In the genomic region with DNA sequence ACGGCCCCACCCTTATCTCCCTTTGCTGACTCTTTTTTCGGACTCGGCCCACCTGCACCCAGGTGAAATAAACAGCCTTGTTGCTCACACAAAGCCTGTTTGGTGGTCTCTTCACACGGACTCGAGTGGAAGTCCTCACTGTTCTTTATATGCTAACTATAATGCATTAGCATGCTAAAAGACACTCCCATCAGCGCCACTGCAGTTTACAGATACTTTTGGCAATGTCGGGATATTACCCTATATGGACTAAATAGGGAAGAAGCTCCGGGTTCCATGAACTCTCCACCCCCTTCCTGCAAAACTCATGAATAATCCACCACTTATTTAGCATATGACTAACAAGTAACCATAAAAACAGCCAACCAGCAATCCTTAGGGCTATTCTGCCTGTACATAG, we compare ENCODE assay signal across 26 cellular contexts.
"Had no signal": no experiment of that assay in that cellular context is flagged by ENCODE, and none has a peak within 500 bp of the region (broad histone marks: within the 10 kb centered on the region; RNA-seq: fewer than 3 reads in every experiment).

No MANE protein-coding gene starts in this region.

- H3K36me3 Mint-ChIP-seq: activated naive CD4-positive, alpha-beta T cell treated with anti-CD3 and anti-CD28 coated beads, Interleukin-2, amount 10 ng/mL, durations not matched to agents 7 days and 5 days; activated naive CD8-positive, alpha-beta T cell treated with anti-CD3 and anti-CD28 coated beads, Interleukin-2, amount 10 ng/mL, durations not matched to agents 7 days and 5 days; brain had no signal

- H3K27me3 ChIP-seq: ascending aorta, cardiac muscle cell, heart left ventricle, left lung, spleen, suprapubic skin, tibial nerve had no signal

- H3K4me1 ChIP-seq: ascending aorta, heart left ventricle, left lung, lower lobe of right lung, spleen, suprapubic skin, tibial nerve had no signal

- H3K4me3 Mint-ChIP-seq: activated naive CD4-positive, alpha-beta T cell treated with anti-CD3 and anti-CD28 coated beads, Interleukin-2, amount 10 ng/mL, durations not matched to agents 7 days and 5 days; activated naive CD8-positive, alpha-beta T cell treated with anti-CD3 and anti-CD28 coated beads, Interleukin-2, amount 10 ng/mL, durations not matched to agents 7 days and 5 days; activated T-helper 1 cell treated with anti-CD3 and anti-CD28 coated beads, Interleukin-12 subunit alpha, Interleukin-12 subunit beta, Interleukin-2, Interleukin-4 antibody, amounts not matched to agents 30 ng/mL and 10 ng/mL and 1 ng/mL, durations not matched to agents 14 hours and 24 hours and 36 hours; brain; effector memory CD8-positive, alpha-beta T cell; natural killer cell treated with Interleukin-12 subunit alpha and Interleukin-12 subunit beta and Interleukin-15 and Interleukin-18, amount 100 ng/mL, for 72 hours; T-helper 17 cell had no signal

- H3K9me3 Mint-ChIP-seq: brain had no signal

- H3K4me1 Mint-ChIP-seq: activated naive CD4-positive, alpha-beta T cell treated with anti-CD3 and anti-CD28 coated beads, Interleukin-2, amount 10 ng/mL, durations not matched to agents 7 days and 5 days; activated naive CD8-positive, alpha-beta T cell treated with anti-CD3 and anti-CD28 coated beads, Interleukin-2, amount 10 ng/mL, durations not matched to agents 7 days and 5 days; brain; T-helper 17 cell had no signal

- H3K4me3 ChIP-seq: ascending aorta, cardiac muscle cell, coronary artery, heart left ventricle, left lung, lower lobe of right lung, mucosa of descending colon, spleen, suprapubic skin, tibial nerve had no signal

- DNase-seq: activated CD4-positive, alpha-beta T cell treated with anti-CD3 and anti-CD28 coated beads for 4 hours; activated CD4-positive, alpha-beta T cell treated with anti-CD3 and anti-CD28 coated beads, Interleukin-2, amount 50 U/mL, for 4 hours; activated CD4-positive, CD25-positive, alpha-beta regulatory T cell; activated gamma-delta T cell; activated naive CD4-positive, alpha-beta T cell treated with anti-CD3 and anti-CD28 coated beads, Interleukin-2, amount 10 ng/mL, durations not matched to agents 7 days and 5 days; activated naive CD8-positive, alpha-beta T cell treated with anti-CD3 and anti-CD28 coated beads, Interleukin-2, amount 10 ng/mL, durations not matched to agents 7 days and 5 days; effector memory CD8-positive, alpha-beta T cell; foreskin fibroblast; heart left ventricle; hypothalamus; left lung; lower lobe of right lung; mesenchymal stem cell; mucosa of descending colon; right cardiac atrium; spleen; stimulated activated naive CD4-positive, alpha-beta T cell; T-helper 17 cell had no signal

- ATAC-seq: effector memory CD8-positive, alpha-beta T cell; heart left ventricle; left lung; lower lobe of right lung; mucosa of descending colon; natural killer cell treated with Interleukin-12 subunit alpha and Interleukin-12 subunit beta and Interleukin-15 and Interleukin-18, amount 100 ng/mL, for 72 hours; right cardiac atrium; T-helper 17 cell had no signal

- H3K36me3 ChIP-seq: ascending aorta, cardiac muscle cell, heart left ventricle, left lung, lower lobe of right lung, spleen, suprapubic skin, tibial nerve had no signal

- H3K27ac Mint-ChIP-seq: activated naive CD4-positive, alpha-beta T cell treated with anti-CD3 and anti-CD28 coated beads, Interleukin-2, amount 10 ng/mL, durations not matched to agents 7 days and 5 days; activated naive CD8-positive, alpha-beta T cell treated with anti-CD3 and anti-CD28 coated beads, Interleukin-2, amount 10 ng/mL, durations not matched to agents 7 days and 5 days; activated T-helper 1 cell treated with anti-CD3 and anti-CD28 coated beads, Interleukin-12 subunit alpha, Interleukin-12 subunit beta, Interleukin-2, Interleukin-4 antibody, amounts not matched to agents 30 ng/mL and 10 ng/mL and 1 ng/mL, durations not matched to agents 14 hours and 24 hours and 36 hours; brain; effector memory CD8-positive, alpha-beta T cell; natural killer cell treated with Interleukin-12 subunit alpha and Interleukin-12 subunit beta and Interleukin-15 and Interleukin-18, amount 100 ng/mL, for 72 hours; T-helper 17 cell had no signal

- H3K27ac ChIP-seq: ascending aorta, cardiac muscle cell, coronary artery, heart left ventricle, left lung, lower lobe of right lung, spleen, suprapubic skin, tibial nerve had no signal

- H3K9me3 ChIP-seq: ascending aorta, heart left ventricle, lower lobe of right lung, suprapubic skin, tibial nerve had no signal

- H3K27me3 Mint-ChIP-seq: activated naive CD4-positive, alpha-beta T cell treated with anti-CD3 and anti-CD28 coated beads, Interleukin-2, amount 10 ng/mL, durations not matched to agents 7 days and 5 days; activated naive CD8-positive, alpha-beta T cell treated with anti-CD3 and anti-CD28 coated beads, Interleukin-2, amount 10 ng/mL, durations not matched to agents 7 days and 5 days; effector memory CD8-positive, alpha-beta T cell; natural killer cell treated with Interleukin-12 subunit alpha and Interleukin-12 subunit beta and Interleukin-15 and Interleukin-18, amount 100 ng/mL, for 72 hours; T-helper 17 cell had no signal
